Comparison of ENCODE assay signal across 18 cellular contexts in the genomic region with DNA sequence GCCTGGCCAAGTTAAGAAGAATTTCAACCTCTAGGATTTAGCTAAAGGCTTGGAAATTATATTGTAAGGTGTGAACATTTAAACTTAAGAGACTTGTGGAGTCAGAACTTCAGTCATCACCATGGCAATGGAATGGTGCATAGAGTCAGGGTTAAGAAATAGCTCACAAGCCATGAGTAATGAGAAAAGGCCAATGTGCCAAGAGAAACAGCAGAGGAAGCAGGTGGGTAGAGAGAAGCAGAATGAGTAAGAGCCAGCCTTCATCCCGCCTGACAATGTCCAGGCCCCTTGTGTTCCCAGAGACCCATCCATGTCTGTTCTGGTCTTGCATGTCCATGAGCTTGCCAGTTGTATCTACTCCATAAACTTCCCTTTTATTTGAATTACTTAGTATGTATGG.
"Had no signal": no experiment of that assay in that cellular context is flagged by ENCODE, and none has a peak within 500 bp of the region (broad histone marks: within the 10 kb centered on the region; RNA-seq: fewer than 3 reads in every experiment).

No MANE protein-coding gene starts in this region.

- H3K27ac ChIP-seq: gastroesophageal sphincter, psoas muscle, sigmoid colon, stomach, upper lobe of left lung, uterus had no signal

- ATAC-seq: esophagus mucosa; gastroesophageal sphincter; left colon; left ventricle myocardium superior; naive thymus-derived CD4-positive, alpha-beta T cell; psoas muscle had no signal

- H3K4me1 ChIP-seq: psoas muscle, stomach, upper lobe of left lung, uterus had no signal

- H3K36me3 ChIP-seq: gastroesophageal sphincter, sigmoid colon, stomach, upper lobe of left lung, uterus had no signal

- H3K27me3 ChIP-seq: sigmoid colon, stomach, upper lobe of left lung, uterus had no signal

- DNase-seq: effector memory CD4-positive, alpha-beta T cell; foreskin fibroblast; glutamatergic neuron; left colon; left ventricle myocardium superior; naive thymus-derived CD4-positive, alpha-beta T cell; nephron progenitor cell; psoas muscle; sigmoid colon; small intestine; stimulated activated CD4-positive, alpha-beta T cell treated with anti-CD3 and anti-CD28 coated beads, Interleukin-12 subunit alpha, Interleukin-12 subunit beta, amount 100 ng/mL, for 4 hours; stimulated activated naive CD4-positive, alpha-beta T cell; stomach; substantia nigra; upper lobe of left lung; uterus had no signal

- H3K9me3 ChIP-seq: gastroesophageal sphincter, psoas muscle, sigmoid colon, stomach, upper lobe of left lung, uterus had no signal

- H3K4me3 ChIP-seq: gastroesophageal sphincter, psoas muscle, sigmoid colon, stomach, upper lobe of left lung, uterus had no signal
